ENCODE assay signal across 8 cellular contexts in genomic region chr1:115469703-115470476, GRCh38.
DNase-seq lines count a peak whose midpoint lies in the region; ATAC-seq, FAIRE-seq and TF ChIP-seq lines count a peak whose summit lies in the region.

No MANE protein-coding gene starts in this region.

- H3K9me2 ChIP-seq in OCI-LY7 (ENCODE audit: insufficient read depth, low read length), result no peaks in the 10 kb centered on the region

- H3K4me2 ChIP-seq in OCI-LY7 (ENCODE audit: low read length) (peak overlapping the region; percentile 19), GM12878 (ENCODE audit: control insufficient read depth, insufficient read depth) (no peak overlapping the region)

- H3K9me3 Mint-ChIP-seq in stimulated activated memory B cell treated with anti-CD40 and anti-IgM and Interleukin-4, amounts not matched to agents 10 μg/mL and 1 μg/mL and 100 μg/mL, for 72 hours, result no peaks in the 10 kb centered on the region

- no peaks in the 10 kb centered on the region for H3K4me1 Mint-ChIP-seq in stimulated activated memory B cell treated with anti-CD40 and anti-IgM and Interleukin-4, amounts not matched to agents 10 μg/mL and 1 μg/mL and 100 μg/mL, for 72 hours

- H4K20me1 ChIP-seq in OCI-LY7 (ENCODE audit: insufficient read depth, low read length), result no peaks in the 10 kb centered on the region
- no peaks in the 10 kb centered on the region; the same call in 1 of the 2 replicates for H4K20me1 ChIP-seq in GM12878 (ENCODE audit: control insufficient read depth, insufficient read depth)

- BruUV-seq in OCI-LY7 (replicated peaks; lab: Mats Ljungman, UMichigan), result no TSS peak
- BruUV-seq in GM12878 (replicated peaks; lab: Mats Ljungman, UMichigan), result no TSS peak

- peaks cover 19% of the 10 kb centered on the region for H3K27me3 Mint-ChIP-seq in stimulated activated memory B cell treated with anti-CD40 and anti-IgM and Interleukin-4, amounts not matched to agents 10 μg/mL and 1 μg/mL and 100 μg/mL, for 72 hours

- H3K27me3 ChIP-seq in GM12878 (replicated peaks in 1 of 2; ENCODE audit: control insufficient read depth in 2 of 2, insufficient read depth in 2 of 2, low read length in 1 of 2), result no peaks in the 10 kb centered on the region

- no peaks in the 10 kb centered on the region for H3K79me2 ChIP-seq in OCI-LY7 (ENCODE audit: insufficient read depth, low read depth, low read length)
- H3K79me2 ChIP-seq in GM12878 (ENCODE audit: control insufficient read depth, insufficient read depth, low read length), result no peaks in the 10 kb centered on the region

- CTCF ChIA-PET in OCI-LY7 (lab: Charles Lee; ENCODE audit: unreplicated experiment), result interaction anchor here (0.9 to 2.5 kb wide), 2 partner anchors 194 to 331 kb away, joined by 3 to 10 read pairs; no protein-coding TSS in a partner anchor
- CTCF ChIA-PET in GM12878 (lab: Yijun Ruan, JAX), result interaction anchor here (0.6 to 3.7 kb wide), 10 partner anchors 49 to 829 kb away, joined by 3 to 55 read pairs (median 3); no protein-coding TSS in a partner anchor

- H3K4me3 Mint-ChIP-seq in stimulated activated memory B cell treated with anti-CD40 and anti-IgM and Interleukin-4, amounts not matched to agents 10 μg/mL and 1 μg/mL and 100 μg/mL, for 72 hours, result no peak overlapping the region

- no peak for TF ChIP-seq EP300 in GM12878 (IDR thresholded peaks at IDR 0.05; ENCODE audit: borderline replicate concordance in 1 of 2, control insufficient read depth in 1 of 2, low read depth in 2 of 2, low read length in 2 of 2)

- H3K36me3 ChIP-seq in OCI-LY7 (ENCODE audit: insufficient read depth, low read length) (no peaks in the 10 kb centered on the region), GM12878 (ENCODE audit: control insufficient read depth in 2 of 2, insufficient read depth in 2 of 2, low read length in 1 of 2) (no peaks in the 10 kb centered on the region)

- H2AFZ ChIP-seq in OCI-LY7 (ENCODE audit: low read length) (peak overlapping the region; percentile 89), GM12878 (ENCODE audit: control insufficient read depth, low read depth, low read length) (no peak overlapping the region)

- no peak overlapping the region for H3K9ac ChIP-seq in GM12878 (ENCODE audit: control insufficient read depth, insufficient read depth, low read length)

- FAIRE-seq in GM12878 (lab: Jason Lieb, UNC), result no peak

- TF ChIP-seq POLR2A in GM12878 (IDR thresholded peaks at IDR 0.05; ENCODE audit: low read depth, low read length), result no peak

- H3K36me3 Mint-ChIP-seq in stimulated activated memory B cell treated with anti-CD40 and anti-IgM and Interleukin-4, amounts not matched to agents 10 μg/mL and 1 μg/mL and 100 μg/mL, for 72 hours, result no peaks in the 10 kb centered on the region

- H3K9me3 ChIP-seq in OCI-LY7 (ENCODE audit: low read length) (no peaks in the 10 kb centered on the region), GM12878 (replicated peaks; ENCODE audit: control insufficient read depth, insufficient read depth, low read length) (no peaks in the 10 kb centered on the region)

- no peak overlapping the region for H3K27ac Mint-ChIP-seq in stimulated activated memory B cell treated with anti-CD40 and anti-IgM and Interleukin-4, amounts not matched to agents 10 μg/mL and 1 μg/mL and 100 μg/mL, for 72 hours

- H3K4me3 ChIP-seq in OCI-LY7 (ENCODE audit: low read depth, low read length, poor library complexity, severe bottlenecking), result no peak overlapping the region
- no peak overlapping the region for H3K4me3 ChIP-seq in GM12878

- RAD21 ChIA-PET in GM12878 (lab: Charles Lee; ENCODE audit: unreplicated experiment), result interaction anchor here (0.6 to 1.4 kb wide), 3 partner anchors 194 to 333 kb away, joined by 3 to 5 read pairs (median 3); no protein-coding TSS in a partner anchor

- peak; percentile 97 for TF ChIP-seq CTCF in OCI-LY7 (conservative IDR thresholded peaks at IDR 0.05; ENCODE audit: low read length)
- TF ChIP-seq CTCF in GM12878 (IDR thresholded peaks at IDR 0.05 in 2 of 3, conservative IDR thresholded peaks at IDR 0.05 in 1 of 3; ENCODE audit: control insufficient read depth in 2 of 3, extremely low read depth in 1 of 3, insufficient read depth in 1 of 3, low read depth in 3 of 3, low read length in 3 of 3), result peak; percentile 81 to 91 (median 90)

- intact Hi-C loops in OCI-LY7 (cut with micrococcal nuclease; ENCODE audit: unreplicated experiment) (loop anchor here (1.0 kb wide), 2 partner anchors 195 to 331 kb away; no protein-coding TSS in a partner anchor), GM12878 (cut with micrococcal nuclease; ENCODE audit: unreplicated experiment) (loop anchor here (1.0 to 10.0 kb wide), 3 partner anchors 125 to 331 kb away; no protein-coding TSS in a partner anchor)

- WGBS in GM12878 (ENCODE audit: insufficient coverage, insufficient replicate concordance, low lambda C conversion rate, missing lambda C conversion rate), result 16% methylated on average over 11 of the region's 11 CpGs

- no peak overlapping the region for H3K27ac ChIP-seq in OCI-LY7 (ENCODE audit: low read depth, low read length, poor library complexity, severe bottlenecking)
- H3K27ac ChIP-seq in GM12878 (ENCODE audit: control insufficient read depth, insufficient read depth), result no peak overlapping the region

- peak; percentile 10 for DNase-seq in activated T-cell treated with anti-CD3 and anti-CD28 coated beads for 24 hours (ENCODE audit: low read depth)
- DNase-seq in activated T-cell treated with anti-CD3 and anti-CD28 coated beads for 4 hours, result no peak
- DNase-seq in OCI-LY7 (ENCODE audit: low spot score), result peak; percentile 58
- DNase-seq in GM12878 (ENCODE audit: low read depth, low spot score), result no peak
- DNase-seq in islet precursor cell, result peak; percentile 86
- no peak for DNase-seq in NCI-H1694 (lab: John Stamatoyannopoulos, UW)

- in situ Hi-C loops in GM12878 (cut with MboI), result loop anchor here (5.0 kb wide), 1 partner anchor 333 kb away; no protein-coding TSS in a partner anchor

- TF ChIP-seq RAD21 in GM12878 (IDR thresholded peaks at IDR 0.05; ENCODE audit: insufficient read depth, low read depth, low read length), result peak; percentile 75

- POLR2A ChIA-PET in OCI-LY7 (lab: Charles Lee), result no interaction called here
- POLR2A ChIA-PET in GM12878 (lab: Charles Lee), result interaction anchor here (0.7 kb wide), 1 partner anchor 356 kb away, joined by 4 read pairs; no protein-coding TSS in a partner anchor

- SMC1A ChIA-PET in GM12878 (lab: Charles Lee; ENCODE audit: uncharacterized antibody, unreplicated experiment), result interaction anchor here (0.6 to 1.5 kb wide), 5 partner anchors 21 to 330 kb away, joined by 3 to 6 read pairs (median 4); no protein-coding TSS in a partner anchor

- ATAC-seq in HG03159 (IDR thresholded peaks at IDR 0.05; ENCODE audit: unreplicated experiment) (peak; percentile 75), GM12878 (peak; percentile 88)
- ATAC-seq in stimulated activated memory B cell treated with anti-CD40 and anti-IgM and Interleukin-4, amounts not matched to agents 10 μg/mL and 1 μg/mL and 100 μg/mL, for 72 hours, result peak; percentile 59

- peaks cover 8% of the 10 kb centered on the region for H3K4me1 ChIP-seq in OCI-LY7 (ENCODE audit: insufficient read depth, low read length, poor library complexity, severe bottlenecking)
- no peaks in the 10 kb centered on the region for H3K4me1 ChIP-seq in GM12878 (ENCODE audit: control insufficient read depth, insufficient read depth, low read length)

TF ChIP-seq in GM12878, 131 proteins besides CTCF, POLR2A, EP300 and RAD21:
- no peak for TF ChIP-seq DPF2 (IDR thresholded peaks at IDR 0.05)
- TF ChIP-seq, protein P1, sequence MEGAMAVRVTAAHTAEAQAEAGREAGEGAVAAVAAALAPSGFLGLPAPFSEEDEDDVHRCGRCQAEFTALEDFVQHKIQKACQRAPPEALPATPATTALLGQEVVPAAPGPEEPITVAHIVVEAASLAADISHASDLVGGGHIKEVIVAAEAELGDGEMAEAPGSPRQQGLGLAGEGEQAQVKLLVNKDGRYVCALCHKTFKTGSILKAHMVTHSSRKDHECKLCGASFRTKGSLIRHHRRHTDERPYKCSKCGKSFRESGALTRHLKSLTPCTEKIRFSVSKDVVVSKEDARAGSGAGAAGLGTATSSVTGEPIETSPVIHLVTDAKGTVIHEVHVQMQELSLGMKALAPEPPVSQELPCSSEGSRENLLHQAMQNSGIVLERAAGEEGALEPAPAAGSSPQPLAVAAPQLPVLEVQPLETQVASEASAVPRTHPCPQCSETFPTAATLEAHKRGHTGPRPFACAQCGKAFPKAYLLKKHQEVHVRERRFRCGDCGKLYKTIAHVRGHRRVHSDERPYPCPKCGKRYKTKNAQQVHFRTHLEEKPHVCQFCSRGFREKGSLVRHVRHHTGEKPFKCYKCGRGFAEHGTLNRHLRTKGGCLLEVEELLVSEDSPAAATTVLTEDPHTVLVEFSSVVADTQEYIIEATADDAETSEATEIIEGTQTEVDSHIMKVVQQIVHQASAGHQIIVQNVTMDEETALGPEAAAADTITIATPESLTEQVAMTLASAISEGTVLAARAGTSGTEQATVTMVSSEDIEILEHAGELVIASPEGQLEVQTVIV (IDR thresholded peaks at IDR 0.05; ENCODE audit: borderline replicate concordance, partially characterized antibody), result no peak
- no peak for TF ChIP-seq TCF7 (IDR thresholded peaks at IDR 0.05; ENCODE audit: borderline replicate concordance)
- TF ChIP-seq SPI1 (IDR thresholded peaks at IDR 0.05; ENCODE audit: borderline replicate concordance, insufficient read depth, low read depth, low read length), result 0 out of 2 replicates have a peak, but pooled peaks have one; percentile 13
- no peak for TF ChIP-seq ZNF384 (IDR thresholded peaks at IDR 0.05; ENCODE audit: borderline replicate concordance, low read depth, low read length)
- TF ChIP-seq SMC3 (IDR thresholded peaks at IDR 0.05; ENCODE audit: borderline replicate concordance, low read length), result peak; percentile 50; the same call in 1 of the 2 replicates
- TF ChIP-seq BACH1 (IDR thresholded peaks at IDR 0.05; ENCODE audit: borderline replicate concordance), result no peak
- TF ChIP-seq, protein P2, sequence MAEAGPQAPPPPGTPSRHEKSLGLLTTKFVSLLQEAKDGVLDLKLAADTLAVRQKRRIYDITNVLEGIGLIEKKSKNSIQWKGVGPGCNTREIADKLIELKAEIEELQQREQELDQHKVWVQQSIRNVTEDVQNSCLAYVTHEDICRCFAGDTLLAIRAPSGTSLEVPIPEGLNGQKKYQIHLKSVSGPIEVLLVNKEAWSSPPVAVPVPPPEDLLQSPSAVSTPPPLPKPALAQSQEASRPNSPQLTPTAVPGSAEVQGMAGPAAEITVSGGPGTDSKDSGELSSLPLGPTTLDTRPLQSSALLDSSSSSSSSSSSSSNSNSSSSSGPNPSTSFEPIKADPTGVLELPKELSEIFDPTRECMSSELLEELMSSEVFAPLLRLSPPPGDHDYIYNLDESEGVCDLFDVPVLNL (IDR thresholded peaks at IDR 0.05; ENCODE audit: low read depth, low read length), result no peak
- TF ChIP-seq TARDBP (IDR thresholded peaks at IDR 0.05; ENCODE audit: borderline replicate concordance), result no peak
- TF ChIP-seq YY1 (IDR thresholded peaks at IDR 0.05; ENCODE audit: low read depth, low read length), result 0 out of 2 replicates have a peak, but pooled peaks have one; percentile 45

Comparison
In these comparisons a context has a peak if more than half of its experiments do, and no peak if none do; other contexts are left out.
1. DNase-seq: peak in activated T-cell treated with anti-CD3 and anti-CD28 coated beads for 24 hours (single experiment), OCI-LY7 (single experiment) and islet precursor cell (single experiment); none in activated T-cell treated with anti-CD3 and anti-CD28 coated beads for 4 hours (single experiment), GM12878 (single experiment) and NCI-H1694 (single experiment).
2. Peak in every context shown above with its lines, with median percentiles within 50 percentile points of each other: ATAC-seq.